Comparison of ENCODE assay signal across 8 cellular contexts in the genomic region with DNA sequence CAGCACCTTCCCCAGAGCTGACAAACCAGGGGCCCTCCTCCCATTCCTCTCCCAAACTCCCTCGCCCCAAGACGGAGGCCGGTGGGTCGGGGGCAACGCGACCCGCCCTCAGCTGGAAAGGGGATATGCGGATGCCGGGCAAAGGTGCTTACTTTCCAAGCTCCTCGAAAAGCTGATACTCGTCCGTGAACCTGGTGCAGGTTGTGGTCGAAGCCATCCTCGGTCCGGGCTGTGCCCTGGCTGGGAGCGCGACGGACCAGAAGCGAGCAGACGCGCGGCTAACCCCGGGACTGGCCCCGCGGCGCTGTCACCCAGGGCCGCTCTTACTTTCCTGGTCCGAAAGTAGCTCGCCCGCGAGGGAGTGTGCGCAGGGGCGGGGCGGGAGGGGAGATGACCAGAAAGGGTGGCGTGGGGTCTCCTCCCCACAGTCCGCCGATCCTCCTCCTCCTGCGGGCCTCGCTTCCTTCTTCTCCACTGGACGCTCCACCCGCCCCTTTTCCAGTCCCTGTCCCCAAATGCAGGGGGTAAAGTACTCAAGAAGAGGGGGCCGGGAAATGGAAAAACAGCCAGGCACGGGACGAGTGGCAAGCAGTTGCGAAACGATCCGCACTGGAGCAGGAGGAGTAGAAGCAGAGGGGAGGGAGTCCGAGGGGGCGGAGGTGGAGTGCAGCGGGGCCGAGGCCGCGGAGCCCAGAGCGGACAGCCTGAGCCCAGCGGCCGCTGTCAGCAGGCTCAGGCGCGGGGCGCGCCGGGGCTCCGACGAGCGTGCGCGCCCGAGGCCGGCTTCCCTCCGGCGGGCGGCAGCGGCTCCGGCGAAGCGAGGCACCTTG. TPM values are rescaled to one million over a fixed set of nuclear protein-coding genes. Genes with fewer than 3 reads are reported as not detected.
DNase-seq lines count a peak whose midpoint lies in the region; ATAC-seq and TF ChIP-seq lines count a peak whose summit lies in the region.

No MANE protein-coding gene starts in this region.

- H3K9me3 ChIP-seq in duodenal mucosa (ENCODE audit: control insufficient read depth in 1 of 2, low read length in 2 of 2) (no peaks in the 10 kb centered on the region), right lobe of liver (no peaks in the 10 kb centered on the region)

- peak overlapping the region; percentile 98 for H3K27ac ChIP-seq in duodenal mucosa (ENCODE audit: low read depth, low read length)
- peak overlapping the region; percentile 94 to 99 (median 99) for H3K27ac ChIP-seq in right lobe of liver

- intact Hi-C loops in right lobe of liver (cut with DNase I): loop anchor here in 1 of 2 donors (5.0 kb wide), 1 partner anchor 354 kb away; no protein-coding TSS in a partner anchor

- TF ChIP-seq POLR2A in right lobe of liver (IDR thresholded peaks at IDR 0.05): peak; percentile 74

- DNase-seq in DMS79 treated with DMSO at 0.1 percent for 48 hours (lab: John Stamatoyannopoulos, UW) (peak; percentile 1), DMS79 (lab: John Stamatoyannopoulos, UW) (no peak), HFF-Myc (ENCODE audit: extremely low read depth, low read depth) (no peak), NCI-H146 treated with DMSO at 0.1 percent for 48 hours (lab: John Stamatoyannopoulos, UW; ENCODE audit: unreplicated experiment) (peak; percentile 49), right lobe of liver (peak; percentile 87 to 91 (median 89))
- DNase-seq in activated CD4-positive, alpha-beta T cell treated with anti-CD3 and anti-CD28 coated beads, Interleukin-2, amount 50 U/mL, for 24 hours (ENCODE audit: low read depth in 1 of 2, low spot score in 1 of 2): peak; percentile 34 to 39
- peak; percentile 55 for DNase-seq in stimulated activated CD4-positive, alpha-beta T cell treated with anti-CD3 and anti-CD28 coated beads, Interleukin-4, amount 100 ng/mL, for 24 hours

- ATAC-seq in right lobe of liver: peak; percentile 57 to 73 (median 70)

- peak overlapping the region; percentile 98 to 99 for H3K9ac ChIP-seq in duodenal mucosa (ENCODE audit: low read depth in 1 of 2, low read length in 2 of 2)

- H3K36me3 ChIP-seq in duodenal mucosa (ENCODE audit: control insufficient read depth in 1 of 2, insufficient read depth in 2 of 2, low read length in 2 of 2): peaks cover 0 to 7% of the 10 kb centered on the region in 2 donors
- H3K36me3 ChIP-seq in right lobe of liver: peaks cover 0 to 1% (median 0%) of the 10 kb centered on the region in 4 donors

- no peaks in the 10 kb centered on the region for H3K27me3 ChIP-seq in duodenal mucosa (ENCODE audit: control insufficient read depth in 1 of 2, insufficient read depth in 2 of 2, low read length in 2 of 2)
- no peaks in the 10 kb centered on the region for H3K27me3 ChIP-seq in right lobe of liver

- H3K4me3 ChIP-seq in HFF-Myc (replicated peaks; ENCODE audit: low read depth, low read length) (peak overlapping the region; percentile 95), duodenal mucosa (ENCODE audit: low read depth in 1 of 2, low read length in 2 of 2) (peak overlapping the region; percentile 85 to 98), right lobe of liver (peak overlapping the region; percentile 49 to 75 (median 74))

- peaks cover 12 to 27% of the 10 kb centered on the region in 2 donors for H3K4me1 ChIP-seq in duodenal mucosa (ENCODE audit: control insufficient read depth in 1 of 2, insufficient read depth in 2 of 2, low read length in 2 of 2)
- H3K4me1 ChIP-seq in right lobe of liver: peaks cover 0 to 19% (median 4%) of the 10 kb centered on the region in 4 donors

- 1% methylated on average over 18 of the region's 75 CpGs for WGBS in right lobe of liver (ENCODE audit: insufficient coverage, low coverage, low lambda C conversion rate, missing lambda C conversion rate)

- TF ChIP-seq CTCF in HFF-Myc (IDR thresholded peaks at IDR 0.05; ENCODE audit: low read depth, low read length, missing control alignments) (no peak), right lobe of liver (IDR thresholded peaks at IDR 0.05) (no peak)

RNA-seq across cellular contexts. Expression of a gene that starts 0.5 kb away (rescaled TPM):
- 10 to 100 TPM; 17.0 to 30.6 (median 22.6) TPM for total RNA-seq in right lobe of liver

Comparison
In these comparisons a context has a peak if more than half of its experiments do, and no peak if none do; other contexts are left out.
1. DNase-seq: peak in DMS79 treated with DMSO at 0.1 percent for 48 hours (single experiment), NCI-H146 treated with DMSO at 0.1 percent for 48 hours (single experiment), activated CD4-positive, alpha-beta T cell treated with anti-CD3 and anti-CD28 coated beads, Interleukin-2, amount 50 U/mL, for 24 hours (2 of 2), right lobe of liver (3 of 3) and stimulated activated CD4-positive, alpha-beta T cell treated with anti-CD3 and anti-CD28 coated beads, Interleukin-4, amount 100 ng/mL, for 24 hours (single experiment); none in DMS79 (single experiment) and HFF-Myc (single experiment).
2. Peak in every context shown above with its lines, with median percentiles within 50 percentile points of each other: H3K4me3 ChIP-seq.